ENCODE assay signal across 8 cellular contexts in the genomic region with DNA sequence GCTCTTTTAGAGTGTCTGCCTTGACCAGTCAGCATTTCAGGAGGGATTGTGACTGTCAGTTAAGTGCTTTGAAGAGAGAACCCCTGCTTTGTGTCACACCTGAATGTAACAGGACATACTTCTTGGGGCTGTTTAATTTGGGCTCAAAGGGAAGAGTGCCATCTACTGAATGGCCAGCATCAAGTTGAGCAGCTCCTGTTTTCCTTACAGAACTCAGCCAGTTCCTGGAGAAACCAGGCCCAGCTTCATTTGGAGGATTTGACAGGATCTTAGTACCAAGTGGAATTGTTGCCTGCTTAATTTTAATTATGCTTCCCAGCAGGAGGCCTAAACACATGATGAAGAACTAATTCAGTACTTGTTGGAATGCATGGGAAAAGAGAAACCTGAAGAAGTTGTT. TPM values are rescaled to one million over a fixed set of nuclear protein-coding genes. Genes with fewer than 3 reads are reported as not detected.
DNase-seq lines count a peak whose midpoint lies in the region; ATAC-seq and TF ChIP-seq lines count a peak whose summit lies in the region.

No MANE protein-coding gene starts in this region.

- H3K79me2 ChIP-seq in OCI-LY1 (ENCODE audit: insufficient read depth, low read length) = peaks cover 95% of the 10 kb centered on the region

- H3K27ac ChIP-seq in OCI-LY1 (ENCODE audit: low read depth, low read length, poor library complexity, severe bottlenecking) (no peak overlapping the region), neutrophil (peak overlapping the region; percentile 70)

- H3K36me3 ChIP-seq in GM06990 (ENCODE audit: control insufficient read depth, insufficient read depth, low read length) = no peaks in the 10 kb centered on the region
- H3K36me3 ChIP-seq in OCI-LY1 (ENCODE audit: insufficient read depth, low read length) = no peaks in the 10 kb centered on the region
- H3K36me3 ChIP-seq in neutrophil = no peaks in the 10 kb centered on the region

- H2AFZ ChIP-seq in OCI-LY1 (ENCODE audit: low read length) = no peak overlapping the region

- peak overlapping the region; percentile 28; the same call in 1 of the 2 replicates for H3K4me2 ChIP-seq in OCI-LY1 (ENCODE audit: low read length)

- ATAC-seq in HG03378 (IDR thresholded peaks at IDR 0.05; ENCODE audit: unreplicated experiment) (no peak), HG03432 (IDR thresholded peaks at IDR 0.05; ENCODE audit: unreplicated experiment) (no peak), HG02970 (IDR thresholded peaks at IDR 0.05; ENCODE audit: low FRiP score, unreplicated experiment) (no peak)

- TF ChIP-seq CTCF in GM06990 (IDR thresholded peaks at IDR 0.05; ENCODE audit: insufficient read depth, low read length, poor library complexity, severe bottlenecking) (peak; percentile 34), OCI-LY1 (IDR thresholded peaks at IDR 0.05; ENCODE audit: low read length) (peak; percentile 48; the same call in 1 of the 2 replicates), epithelial cell of proximal tubule (conservative IDR thresholded peaks at IDR 0.05; ENCODE audit: low read depth, low read length) (peak; percentile 53), neutrophil (IDR thresholded peaks at IDR 0.05) (no peak)

- no peaks in the 10 kb centered on the region for H3K9me2 ChIP-seq in OCI-LY1 (ENCODE audit: low read depth, low read length)

- H4K20me1 ChIP-seq in OCI-LY1 (ENCODE audit: insufficient read depth, low read length) = no peaks in the 10 kb centered on the region

- H3F3A ChIP-seq in OCI-LY1 (ENCODE audit: insufficient read depth, low read length) = no peaks in the 10 kb centered on the region

- H3K4me3 ChIP-seq in GM06990 (replicated peaks; ENCODE audit: low read depth, low read length) (no peak overlapping the region), OCI-LY1 (ENCODE audit: low read depth, low read length, poor library complexity, severe bottlenecking) (no peak overlapping the region), epithelial cell of proximal tubule (ENCODE audit: low read depth, low read length) (no peak overlapping the region), neutrophil (ENCODE audit: low read depth in 1 of 2, low read length in 1 of 2) (peak overlapping the region in 1 of 2 experiments; percentile 1)

- no peak overlapping the region; the same call in 1 of the 2 replicates for H3K9ac ChIP-seq in OCI-LY1 (ENCODE audit: low read length)

- H3K9me3 ChIP-seq in OCI-LY1 (ENCODE audit: low read length) (no peaks in the 10 kb centered on the region), neutrophil (no peaks in the 10 kb centered on the region)

- DNase-seq in GM06990 (ENCODE audit: extremely low read depth, insufficient read length) (no peak), epithelial cell of proximal tubule (ENCODE audit: low read depth) (no peak), NCI-H446 treated with DMSO at 0.1 percent for 48 hours (lab: John Stamatoyannopoulos, UW) (no peak)

- peaks cover 61% of the 10 kb centered on the region for H3K4me1 ChIP-seq in OCI-LY1 (ENCODE audit: insufficient read depth, low read length, severe bottlenecking)
- H3K4me1 ChIP-seq in neutrophil (ENCODE audit: control insufficient read depth in 1 of 2, insufficient read depth in 1 of 2, low read depth in 1 of 2, low read length in 1 of 2) = peaks cover 64 to 84% of the 10 kb centered on the region in 2 experiments

- H3K27me3 ChIP-seq in GM06990 (replicated peaks; ENCODE audit: control insufficient read depth, insufficient read depth, low read length) (no peaks in the 10 kb centered on the region), OCI-LY1 (ENCODE audit: insufficient read depth, low read length) (no peaks in the 10 kb centered on the region), neutrophil (no peaks in the 10 kb centered on the region)

RNA-seq across cellular contexts. Expression of gene ADD3, which starts 8.3 kb away (rescaled TPM):
- 30.0 and 43.8 TPM in 2 replicates for total RNA-seq in epithelial cell of proximal tubule
